In genomic region chr11:117427356-117427874, GRCh38 we compare ENCODE assay signal across 27 cellular contexts.
"Had no signal": no experiment of that assay in that cellular context is flagged by ENCODE, and none has a peak within 500 bp of the region (broad histone marks: within the 10 kb centered on the region; RNA-seq: fewer than 3 reads in every experiment).

No MANE protein-coding gene starts in this region.

- H3K27ac ChIP-seq: adrenal gland, brain microvascular endothelial cell, esophagus muscularis mucosa, foreskin keratinocyte, stomach, tibial nerve, VCaP had no signal

- H3K9me3 ChIP-seq: adrenal gland, esophagus muscularis mucosa, stomach, tibial nerve had no signal

- ATAC-seq: activated CD4-positive, CD25-positive, alpha-beta regulatory T cell treated with anti-CD3 and anti-CD28 coated beads, Interleukin-2, amount 50 U/mL, for 24 hours; naive thymus-derived CD4-positive, alpha-beta T cell; sciatic nerve; stimulated activated naive B cell treated with anti-CD40 and anti-IgM and Interleukin-4, amounts not matched to agents 10 μg/mL and 1 μg/mL and 100 μg/mL, for 72 hours had no signal

- H3K36me3 ChIP-seq: adrenal gland, brain microvascular endothelial cell had no signal

- H3K4me3 ChIP-seq: adrenal gland, esophagus muscularis mucosa, stomach, tibial nerve had no signal

- DNase-seq: activated CD4-positive, alpha-beta memory T cell treated with anti-CD3 and anti-CD28 coated beads for 36 hours; activated CD4-positive, alpha-beta T cell treated with anti-CD3 and anti-CD28 coated beads for 48 hours; activated CD8-positive, alpha-beta memory T cell treated with anti-CD3 and anti-CD28 coated beads, Interleukin-2, amount 50 U/mL, for 4 hours; activated effector memory CD4-positive, alpha-beta T cell treated with anti-CD3 and anti-CD28 coated beads, Interleukin-2, amount 50 U/mL, for 16 hours; activated naive CD4-positive, alpha-beta T cell treated with anti-CD3 and anti-CD28 coated beads for 36 hours; activated naive CD8-positive, alpha-beta T cell treated with anti-CD3 and anti-CD28 coated beads for 36 hours; activated T-cell treated with anti-CD3 and anti-CD28 coated beads, Interleukin-2, amount 50 U/mL, for 1 hour; adrenal gland; brain microvascular endothelial cell; effector CD4-positive, alpha-beta T cell; foreskin keratinocyte; left colon; mammary epithelial cell; naive thymus-derived CD4-positive, alpha-beta T cell; small intestine; stimulated activated CD4-positive, alpha-beta T cell treated with anti-CD3 and anti-CD28 coated beads, Interleukin-1b, Interleukin-23, amount 100 ng/mL, for 48 hours; stimulated activated CD4-positive, alpha-beta T cell treated with anti-CD3 and anti-CD28 coated beads, Interleukin-4, amount 100 ng/mL, for 4 hours; stimulated activated naive B cell treated with anti-CD40 and anti-IgM and Interleukin-4, amounts not matched to agents 10 μg/mL and 1 μg/mL and 100 μg/mL, for 72 hours; stomach; T-helper 9 cell had no signal

- FAIRE-seq: keratinocyte, small intestine, TTC549 had no signal

- H3K4me1 ChIP-seq: adrenal gland, foreskin keratinocyte had no signal

- H3K27me3 ChIP-seq: adrenal gland, foreskin keratinocyte had no signal
